13 cellular contexts compared by ENCODE assay signal in the genomic region with DNA sequence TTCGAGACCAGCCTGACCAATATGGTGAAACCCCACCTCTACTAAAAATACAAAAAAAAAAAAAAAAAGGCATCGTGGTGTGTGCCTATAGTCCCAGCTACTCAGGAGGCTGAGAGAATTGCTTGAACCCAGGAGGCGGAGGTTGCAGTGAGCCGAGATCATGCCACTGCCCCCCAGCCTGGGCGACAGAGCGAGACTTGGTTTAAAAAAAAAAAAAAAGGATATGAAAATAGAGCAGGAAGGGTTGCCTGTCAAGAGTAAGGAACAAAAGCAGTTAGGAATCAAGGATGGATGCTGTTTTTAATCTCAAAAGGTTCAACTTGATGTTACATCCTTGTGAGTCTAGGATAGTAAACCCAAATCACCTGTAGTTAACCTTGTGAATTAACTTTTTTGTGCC. TPM values are rescaled to one million over a fixed set of nuclear protein-coding genes. Genes with fewer than 3 reads are reported as not detected.
DNase-seq lines count a peak whose midpoint lies in the region; ATAC-seq, FAIRE-seq and TF ChIP-seq lines count a peak whose summit lies in the region.
"Had no signal": no experiment of that assay in that cellular context is flagged by ENCODE, and none has a peak within 500 bp of the region (broad histone marks: within the 10 kb centered on the region; RNA-seq: fewer than 3 reads in every experiment).

No MANE protein-coding gene starts in this region.

- H3K4me1 ChIP-seq in left ventricle myocardium inferior (peaks cover 55% of the 10 kb centered on the region), GM12878 (ENCODE audit: control insufficient read depth, insufficient read depth, low read length) (peaks cover 15% of the 10 kb centered on the region), vagina (peaks cover 23% of the 10 kb centered on the region)
- H3K4me1 ChIP-seq: foreskin keratinocyte had no signal

- H3K4me3 ChIP-seq in left ventricle myocardium inferior (no peak overlapping the region), GM12878 (no peak overlapping the region), vagina (no peak overlapping the region)
- H3K4me3 ChIP-seq: left lung had no signal

- no peaks in the 10 kb centered on the region for H4K20me1 ChIP-seq in GM12878 (ENCODE audit: control insufficient read depth, insufficient read depth)

- no peaks in the 10 kb centered on the region for H3K27me3 ChIP-seq in left ventricle myocardium inferior (ENCODE audit: low read depth)
- H3K27me3 ChIP-seq in GM12878 (replicated peaks in 1 of 2; ENCODE audit: control insufficient read depth in 2 of 2, insufficient read depth in 2 of 2, low read length in 1 of 2): no peaks in the 10 kb centered on the region
- no peaks in the 10 kb centered on the region for H3K27me3 ChIP-seq in vagina
- H3K27me3 ChIP-seq: foreskin keratinocyte, left lung had no signal

- H3K27ac ChIP-seq in left ventricle myocardium inferior (replicated peaks) (peak overlapping the region; percentile 56), GM12878 (ENCODE audit: control insufficient read depth, insufficient read depth) (0 out of 2 replicates have a peak overlapping the region, but pooled peaks have one; percentile 14), vagina (peak overlapping the region; percentile 22)
- H3K27ac ChIP-seq: foreskin keratinocyte had no signal

- BruUV-seq in GM12878 (replicated peaks; lab: Mats Ljungman, UMichigan): no TSS peak

- ATAC-seq in Right ventricle myocardium superior (ENCODE audit: poor library complexity) (no peak), GM12878 (no peak)
- no peak for ATAC-seq in naive thymus-derived CD8-positive, alpha-beta T cell
- ATAC-seq: foreskin keratinocyte, left lung had no signal

- TF ChIP-seq CTCF in left ventricle myocardium inferior (IDR thresholded peaks at IDR 0.05; ENCODE audit: borderline replicate concordance) (no peak), GM12878 (IDR thresholded peaks at IDR 0.05 in 2 of 3, conservative IDR thresholded peaks at IDR 0.05 in 1 of 3; ENCODE audit: control insufficient read depth in 2 of 3, extremely low read depth in 1 of 3, insufficient read depth in 1 of 3, low read depth in 3 of 3, low read length in 3 of 3) (no peak), vagina (IDR thresholded peaks at IDR 0.05) (no peak)

- no peaks in the 10 kb centered on the region for H3K9me3 Mint-ChIP-seq in naive thymus-derived CD8-positive, alpha-beta T cell
- H3K9me3 Mint-ChIP-seq: T-helper 2 cell treated with Interferon-gamma antibody and Interleukin-4, amounts not matched to agents 5 μg/mL and 100 μg/mL, for 36 hours had no signal

- peak overlapping the region in 8 of 10 donors; percentile 20 to 87 (median 63) for H3K27ac Mint-ChIP-seq in naive thymus-derived CD8-positive, alpha-beta T cell
- H3K27ac Mint-ChIP-seq: T-helper 2 cell treated with Interferon-gamma antibody and Interleukin-4, amounts not matched to agents 5 μg/mL and 100 μg/mL, for 36 hours had no signal

- TF ChIP-seq RAD21 in GM12878 (IDR thresholded peaks at IDR 0.05; ENCODE audit: insufficient read depth, low read depth, low read length): no peak

- peaks cover 4 to 73% (median 16%) of the 10 kb centered on the region in 3 donors for H3K36me3 Mint-ChIP-seq in naive thymus-derived CD8-positive, alpha-beta T cell

- H3K9me3 ChIP-seq in left ventricle myocardium inferior (replicated peaks) (no peaks in the 10 kb centered on the region), GM12878 (replicated peaks; ENCODE audit: control insufficient read depth, insufficient read depth, low read length) (no peaks in the 10 kb centered on the region), vagina (no peaks in the 10 kb centered on the region)
- H3K9me3 ChIP-seq: left lung had no signal

- no peak for TF ChIP-seq POLR2A in GM12878 (IDR thresholded peaks at IDR 0.05; ENCODE audit: low read depth, low read length)
- no peak for TF ChIP-seq POLR2A in vagina (IDR thresholded peaks at IDR 0.05)

- H3K27me3 Mint-ChIP-seq in naive thymus-derived CD8-positive, alpha-beta T cell: no peaks in the 10 kb centered on the region

- FAIRE-seq in GM12878 (lab: Jason Lieb, UNC): peak; percentile 13

- H2AFZ ChIP-seq in GM12878 (ENCODE audit: control insufficient read depth, low read depth, low read length): no peak overlapping the region

- POLR2A ChIA-PET in GM12878 (lab: Charles Lee): interaction anchor here (0.7 to 1.2 kb wide), 4 partner anchors 9 to 98 kb away, joined by 3 read pairs; no protein-coding TSS in a partner anchor
- POLR2A ChIA-PET in naive thymus-derived CD8-positive, alpha-beta T cell (lab: Charles Lee): no interaction called here

- H3K36me3 ChIP-seq in left ventricle myocardium inferior: peaks cover 56% of the 10 kb centered on the region
- peaks cover 1 to 29% of the 10 kb centered on the region in 2 experiments; a peak in 3 of 4 replicates for H3K36me3 ChIP-seq in GM12878 (ENCODE audit: control insufficient read depth in 2 of 2, insufficient read depth in 2 of 2, low read length in 1 of 2)
- H3K36me3 ChIP-seq in vagina: peaks cover 0 to 44% of the 10 kb centered on the region in 2 donors

- no peak for DNase-seq in left ventricle myocardium inferior
- no peak for DNase-seq in Right ventricle myocardium superior
- DNase-seq in GM12878 (ENCODE audit: low read depth, low spot score): no peak
- DNase-seq in naive thymus-derived CD8-positive, alpha-beta T cell: no peak
- DNase-seq in vagina (ENCODE audit: extremely low spot score in 2 of 2): no peak
- no peak for DNase-seq in kidney glomerular epithelial cell (lab: John Stamatoyannopoulos, UW)
- no peak for DNase-seq in NCI-H1694 (lab: John Stamatoyannopoulos, UW)
- no peak for DNase-seq in NCI-H1694 treated with DMSO at 0.1 percent for 48 hours (lab: John Stamatoyannopoulos, UW)
- DNase-seq: foreskin keratinocyte, left lung, SHP77, trophoblast cell had no signal

- SMC1A ChIA-PET in GM12878 (lab: Charles Lee; ENCODE audit: uncharacterized antibody, unreplicated experiment): interaction anchor here (0.9 to 2.7 kb wide), 7 partner anchors 9 to 95 kb away, joined by 3 to 15 read pairs (median 5); no protein-coding TSS in a partner anchor

- RAD21 ChIA-PET in GM12878 (lab: Charles Lee; ENCODE audit: unreplicated experiment): interaction anchor here (1.0 to 2.1 kb wide), 8 partner anchors 26 to 179 kb away, joined by 3 to 8 read pairs (median 4); no protein-coding TSS in a partner anchor

- in situ Hi-C loops in GM12878 (cut with MboI): loop anchor here (5.0 kb wide), 1 partner anchor 109 kb away; no protein-coding TSS in a partner anchor

- WGBS in GM12878 (ENCODE audit: insufficient coverage, insufficient replicate concordance, low lambda C conversion rate, missing lambda C conversion rate): 100% methylated on average over 1 of the region's 6 CpGs

- no peak overlapping the region; the same call in 1 of the 2 replicates for H3K4me2 ChIP-seq in GM12878 (ENCODE audit: control insufficient read depth, insufficient read depth)

- no peak for TF ChIP-seq EP300 in GM12878 (IDR thresholded peaks at IDR 0.05; ENCODE audit: borderline replicate concordance in 1 of 2, control insufficient read depth in 1 of 2, low read depth in 2 of 2, low read length in 2 of 2)

- peaks cover 37% of the 10 kb centered on the region for H3K79me2 ChIP-seq in GM12878 (ENCODE audit: control insufficient read depth, insufficient read depth, low read length)

- CTCF ChIA-PET in GM12878 (lab: Yijun Ruan, JAX): interaction anchor here (1.3 to 2.6 kb wide), 3 partner anchors 9 to 332 kb away, joined by 3 to 10 read pairs (median 4); no protein-coding TSS in a partner anchor

- intact Hi-C loops in left ventricle myocardium inferior (cut with micrococcal nuclease): no loop called here
- intact Hi-C loops in Right ventricle myocardium superior (cut with DNase I): no loop called here
- intact Hi-C loops in GM12878 (cut with micrococcal nuclease; ENCODE audit: unreplicated experiment): no loop called here
- intact Hi-C loops in vagina (cut with DNase I): loop anchor here (10.0 kb wide), 1 partner anchor 47 kb away; a partner anchor contains a TSS

- no peak overlapping the region for H3K9ac ChIP-seq in GM12878 (ENCODE audit: control insufficient read depth, insufficient read depth, low read length)

- peak overlapping the region in 3 of 10 donors; percentile 6 to 41 (median 11) for H3K4me3 Mint-ChIP-seq in naive thymus-derived CD8-positive, alpha-beta T cell
- H3K4me3 Mint-ChIP-seq: T-helper 2 cell treated with Interferon-gamma antibody and Interleukin-4, amounts not matched to agents 5 μg/mL and 100 μg/mL, for 36 hours had no signal

- peaks cover 24 to 63% (median 62%) of the 10 kb centered on the region in 4 donors for H3K4me1 Mint-ChIP-seq in naive thymus-derived CD8-positive, alpha-beta T cell

RNA-seq across cellular contexts. Expression of a gene that starts 11.8 kb away (rescaled TPM):
- total RNA-seq in left ventricle myocardium inferior (37.0 TPM), Right ventricle myocardium superior (32.0 TPM), GM12878 (2014; rRNA removed) (23.3 and 32.9 TPM in 2 replicates), GM12878 (2014; rRNA removed; fragmentation: Illumina TruSeq; extraction: Trizol) (40.4 and 41.9 TPM in 2 replicates), GM12878 (2021) (37.7 and 37.9 TPM in 2 replicates), vagina (38.5 TPM)
- 63.6 and 65.4 TPM in 2 replicates for total RNA-seq in GM12878 (2013; cell fraction: nucleolus; rRNA removed)
- polyA plus RNA-seq in GM12878 (2011; ENCODE audit: low read depth): 40.5 TPM
- polyA plus RNA-seq in GM12878 (2011; rRNA removed) (80.6 and 113 TPM in 2 replicates), GM12878 (2014; fragmentation: Illumina TruSeq; extraction: Trizol) (62.2 and 83.1 TPM in 2 replicates), GM12878 (2014; fragmentation: Nextera tagmentation; extraction: Ambion mirVana) (10 to 100 TPM; 41.6 to 49.9 TPM), GM12878 (2014; rRNA removed) (40.8 and 40.9 TPM in 2 replicates), GM12878 (2016; fragmentation: Nextera tagmentation; extraction: Ambion mirVana) (10 to 100 TPM; 43.8 to 47.2 TPM)
- polyA plus RNA-seq in GM12878 (2011; cell fraction: cytosol; rRNA removed): 49.9 and 54.1 TPM in 2 replicates
- polyA plus RNA-seq in GM12878 (2011; cell fraction: nucleus; rRNA removed): 40.7 and 40.9 TPM in 2 replicates
- 35.0 and 40.2 TPM in 2 replicates for polyA plus RNA-seq in GM12878 (2012)
- 86.5 and 91.9 TPM in 2 replicates for polyA minus RNA-seq in GM12878 (2011; rRNA and poly(A)+ RNA removed)
- 35.2 and 35.7 TPM in 2 replicates for polyA minus RNA-seq in GM12878 (2011; cell fraction: cytosol; rRNA and poly(A)+ RNA removed)
- polyA minus RNA-seq in GM12878 (2011; cell fraction: nucleus; rRNA and poly(A)+ RNA removed): 27.3 and 33.8 TPM in 2 replicates
- total RNA-seq in naive thymus-derived CD8-positive, alpha-beta T cell: 10 to 100 TPM; 23.8 to 24.7 TPM
- 10 to 100 TPM; 21.2 to 44.4 (median 31.4) TPM for polyA plus RNA-seq in naive thymus-derived CD8-positive, alpha-beta T cell

RNA-seq across cellular contexts. Expression of a gene that starts 12.0 kb away (rescaled TPM):
- total RNA-seq in left ventricle myocardium inferior: 256 TPM
- total RNA-seq in Right ventricle myocardium superior: 242 TPM
- total RNA-seq in GM12878 (2013; cell fraction: nucleolus; rRNA removed): 59.7 and 67.5 TPM in 2 replicates
- total RNA-seq in GM12878 (2014; rRNA removed): 69.0 and 78.1 TPM in 2 replicates
- 80.2 and 80.3 TPM in 2 replicates for total RNA-seq in GM12878 (2014; rRNA removed; fragmentation: Illumina TruSeq; extraction: Trizol)
- total RNA-seq in GM12878 (2021): 66.9 and 72.7 TPM in 2 replicates
- polyA plus RNA-seq in GM12878 (2011; ENCODE audit: low read depth): 72.2 TPM
- 191 and 233 TPM in 2 replicates for polyA plus RNA-seq in GM12878 (2011; rRNA removed)
- 67.3 and 70.7 TPM in 2 replicates for polyA plus RNA-seq in GM12878 (2011; cell fraction: cytosol; rRNA removed)
- 29.0 and 44.9 TPM in 2 replicates for polyA plus RNA-seq in GM12878 (2011; cell fraction: nucleus; rRNA removed)
- 93.4 and 116 TPM in 2 replicates for polyA plus RNA-seq in GM12878 (2012)
- polyA plus RNA-seq in GM12878 (2014; fragmentation: Illumina TruSeq; extraction: Trizol): 79.5 and 97.5 TPM in 2 replicates
- 100 to 1,000 TPM; 178 to 208 TPM for polyA plus RNA-seq in GM12878 (2014; fragmentation: Nextera tagmentation; extraction: Ambion mirVana)
- 89.1 and 123 TPM in 2 replicates for polyA plus RNA-seq in GM12878 (2014; rRNA removed)
- 100 to 1,000 TPM; 145 to 153 TPM for polyA plus RNA-seq in GM12878 (2016; fragmentation: Nextera tagmentation; extraction: Ambion mirVana)
- 39.7 TPM in 2 replicates for polyA minus RNA-seq in GM12878 (2011; rRNA and poly(A)+ RNA removed)
- 9.9 and 13.9 TPM in 2 replicates for polyA minus RNA-seq in GM12878 (2011; cell fraction: cytosol; rRNA and poly(A)+ RNA removed)
- polyA minus RNA-seq in GM12878 (2011; cell fraction: nucleus; rRNA and poly(A)+ RNA removed): 7.0 and 7.7 TPM in 2 replicates
- total RNA-seq in naive thymus-derived CD8-positive, alpha-beta T cell: 100 to 1,000 TPM; 121 to 128 TPM
- polyA plus RNA-seq in naive thymus-derived CD8-positive, alpha-beta T cell: 100 to 1,000 TPM; 419 to 453 (median 444) TPM
- 76.6 TPM for total RNA-seq in vagina

RNA-seq across cellular contexts. Expression of a gene that starts 45.9 kb away (rescaled TPM):
- 66.3 TPM for total RNA-seq in left ventricle myocardium inferior
- 54.8 TPM for total RNA-seq in Right ventricle myocardium superior
- 278 and 329 TPM in 2 replicates for total RNA-seq in GM12878 (2013; cell fraction: nucleolus; rRNA removed)
- 227 and 228 TPM in 2 replicates for total RNA-seq in GM12878 (2014; rRNA removed)
- 75.4 and 76.9 TPM in 2 replicates for total RNA-seq in GM12878 (2014; rRNA removed; fragmentation: Illumina TruSeq; extraction: Trizol)
- 192 and 210 TPM in 2 replicates for total RNA-seq in GM12878 (2021)
- 31.9 TPM for polyA plus RNA-seq in GM12878 (2011; ENCODE audit: low read depth)
- polyA plus RNA-seq in GM12878 (2011; rRNA removed): 181 and 277 TPM in 2 replicates
- 307 and 319 TPM in 2 replicates for polyA plus RNA-seq in GM12878 (2011; cell fraction: cytosol; rRNA removed)
- polyA plus RNA-seq in GM12878 (2011; cell fraction: nucleus; rRNA removed): 445 and 463 TPM in 2 replicates
- 108 and 193 TPM in 2 replicates for polyA plus RNA-seq in GM12878 (2012)
- 35.2 and 44.5 TPM in 2 replicates for polyA plus RNA-seq in GM12878 (2014; fragmentation: Illumina TruSeq; extraction: Trizol)
- polyA plus RNA-seq in GM12878 (2014; fragmentation: Nextera tagmentation; extraction: Ambion mirVana): 1 to 10 TPM; 2.1 to 5.0 TPM
- 174 and 190 TPM in 2 replicates for polyA plus RNA-seq in GM12878 (2014; rRNA removed)
- 100 to 1,000 TPM; 245 to 268 TPM for polyA plus RNA-seq in GM12878 (2016; fragmentation: Nextera tagmentation; extraction: Ambion mirVana)
- 219 and 366 TPM in 2 replicates for polyA minus RNA-seq in GM12878 (2011; rRNA and poly(A)+ RNA removed)
- polyA minus RNA-seq in GM12878 (2011; cell fraction: cytosol; rRNA and poly(A)+ RNA removed): 187 and 217 TPM in 2 replicates
- 480 and 614 TPM in 2 replicates for polyA minus RNA-seq in GM12878 (2011; cell fraction: nucleus; rRNA and poly(A)+ RNA removed)
- total RNA-seq in naive thymus-derived CD8-positive, alpha-beta T cell: 10 to 100 TPM; 23.8 to 29.6 TPM
- polyA plus RNA-seq in naive thymus-derived CD8-positive, alpha-beta T cell: 100 to 1,000 TPM in 2 of 3 donors, 10 to 100 TPM in 1; 68.0 to 190 (median 189) TPM
- total RNA-seq in vagina: 1,063 TPM
